ENCODE assay signal across 9 cellular contexts in genomic region chr3:45677045-45677436, GRCh38. TPM values are rescaled to one million over a fixed set of nuclear protein-coding genes. Genes with fewer than 3 reads are reported as not detected.
A peak's percentile ranks its signal among the peaks of the same experiment; 100 is the strongest.
DNase-seq lines count a peak whose midpoint lies in the region; ATAC-seq lines count a peak whose summit lies in the region.
"Had no signal": no experiment of that assay in that cellular context is flagged by ENCODE, and none has a peak within 500 bp of the region (broad histone marks: within the 10 kb centered on the region; RNA-seq: fewer than 3 reads in every experiment).

No MANE protein-coding gene starts in this region.

- H3K36me3 Mint-ChIP-seq in activated CD4-positive, alpha-beta memory T cell treated with anti-CD3 and anti-CD28 coated beads, Interleukin-2, amount 10 ng/mL, durations not matched to agents 7 days and 5 days (ENCODE audit: low read depth) = peaks cover 59% of the 10 kb centered on the region

- no peak overlapping the region for H3K18ac ChIP-seq in neuronal stem cell (ENCODE audit: low read length)

- no peak overlapping the region for H2BK15ac ChIP-seq in neuronal stem cell (ENCODE audit: low read length)

- no peaks in the 10 kb centered on the region for H3K9me3 Mint-ChIP-seq in activated CD4-positive, alpha-beta memory T cell treated with anti-CD3 and anti-CD28 coated beads, Interleukin-2, amount 10 ng/mL, durations not matched to agents 7 days and 5 days

- CTCF ChIA-PET in activated CD4-positive, alpha-beta memory T cell treated with anti-CD3 and anti-CD28 coated beads, Interleukin-2, amount 10 ng/mL, durations not matched to agents 7 days and 5 days (lab: Charles Lee) = interaction anchor here (1.1 to 1.7 kb wide), 5 partner anchors 11 to 17 kb away, joined by 3 to 8 read pairs (median 5); no protein-coding TSS in a partner anchor

- no peaks in the 10 kb centered on the region for H3K79me1 ChIP-seq in neuronal stem cell (ENCODE audit: low read depth, low read length)

- H2BK12ac ChIP-seq in neuronal stem cell (ENCODE audit: low read length) = no peak overlapping the region

- no peak for ATAC-seq in HG03135 (IDR thresholded peaks at IDR 0.05; ENCODE audit: unreplicated experiment)

- H2BK120ac ChIP-seq in neuronal stem cell (ENCODE audit: low read depth, low read length) = no peak overlapping the region

- H3K27me3 Mint-ChIP-seq in activated CD4-positive, alpha-beta memory T cell treated with anti-CD3 and anti-CD28 coated beads, Interleukin-2, amount 10 ng/mL, durations not matched to agents 7 days and 5 days = no peaks in the 10 kb centered on the region

- H3K27ac ChIP-seq in HUES64 (ENCODE audit: low read depth, low read length) = peak overlapping the region; percentile 10; the same call in 1 of the 2 replicates
- H3K27ac ChIP-seq in epithelial cell of prostate = peak overlapping the region; percentile 80
- no peak overlapping the region for H3K27ac ChIP-seq in neuronal stem cell (replicated peaks; ENCODE audit: low read length)
- H3K27ac ChIP-seq: KMS-11 had no signal

- H3K9ac ChIP-seq in HUES64 (ENCODE audit: low read depth, low read length) = 0 out of 2 replicates have a peak overlapping the region, but pooled peaks have one; percentile 17
- no peak overlapping the region for H3K9ac ChIP-seq in neuronal stem cell (ENCODE audit: low read depth, low read length, poor library complexity)
- H3K9ac ChIP-seq: KMS-11 had no signal

- peaks cover 53% of the 10 kb centered on the region for H3K36me3 ChIP-seq in HUES64 (ENCODE audit: insufficient read depth, low read length)
- peaks cover 3 to 27% of the 10 kb centered on the region in 2 donors for H3K36me3 ChIP-seq in neuronal stem cell (replicated peaks in 1 of 2; ENCODE audit: control insufficient read depth in 2 of 2, insufficient read depth in 2 of 2, low read length in 2 of 2)

- peak; percentile 72 for DNase-seq in activated CD4-positive, alpha-beta memory T cell treated with anti-CD3 and anti-CD28 coated beads, Interleukin-2, amount 10 ng/mL, durations not matched to agents 7 days and 5 days
- DNase-seq in epithelial cell of prostate (ENCODE audit: low read depth, low spot score) (peak; percentile 34), neuronal stem cell (ENCODE audit: low spot score) (no peak), OCI-M2 (lab: John Stamatoyannopoulos, UW; ENCODE audit: unreplicated experiment) (no peak), occipital lobe (lab: John Stamatoyannopoulos, UW) (no peak), NCI-H2081 treated with DMSO at 0.1 percent for 48 hours (lab: John Stamatoyannopoulos, UW) (no peak)

- H3K4me3 ChIP-seq in HUES64 (ENCODE audit: low read length) = no peak overlapping the region
- H3K4me3 ChIP-seq in neuronal stem cell (ENCODE audit: low read length in 2 of 2) = no peak overlapping the region

- no peak overlapping the region for H2BK5ac ChIP-seq in neuronal stem cell (ENCODE audit: low read length)

- H3K9me3 ChIP-seq in HUES64 (ENCODE audit: insufficient read depth, low read depth, low read length) (no peaks in the 10 kb centered on the region), neuronal stem cell (replicated peaks in 1 of 2; ENCODE audit: control insufficient read depth in 2 of 2, insufficient read depth in 1 of 2, low read depth in 1 of 2, low read length in 2 of 2) (no peaks in the 10 kb centered on the region)

- 80% methylated on average over 5 of the region's 5 CpGs for WGBS in HUES64
- no CpG with 5 or more reads among the region's 5 CpGs for WGBS in neuronal stem cell (ENCODE audit: extremely low coverage in 2 of 2, insufficient read length in 2 of 2, insufficient replicate concordance in 1 of 2), 2 donors

- no peak overlapping the region for H3K14ac ChIP-seq in neuronal stem cell (ENCODE audit: low read length)

- peak overlapping the region; percentile 77 for H2AFZ ChIP-seq in neuronal stem cell (ENCODE audit: low read length)

- H4K91ac ChIP-seq in neuronal stem cell (ENCODE audit: low read depth, low read length, poor library complexity) = no peak overlapping the region

- H3K4me2 ChIP-seq in neuronal stem cell (ENCODE audit: insufficient read depth, low read length, poor library complexity, severe bottlenecking) = no peak overlapping the region
- H3K4me2 ChIP-seq: KMS-11 had no signal

- no peak overlapping the region for H4K8ac ChIP-seq in neuronal stem cell (ENCODE audit: low read depth, low read length)

- POLR2A ChIA-PET in activated CD4-positive, alpha-beta memory T cell treated with anti-CD3 and anti-CD28 coated beads, Interleukin-2, amount 10 ng/mL, durations not matched to agents 7 days and 5 days (lab: Charles Lee) = interaction anchor here (1.1 to 1.7 kb wide), 6 partner anchors 11 to 17 kb away, joined by 3 to 6 read pairs (median 5); partner anchors contain the start of gene SACM1L

- no peak overlapping the region for H3K23ac ChIP-seq in neuronal stem cell (ENCODE audit: low read depth, low read length, poor library complexity)

- H3K27ac Mint-ChIP-seq in activated CD4-positive, alpha-beta memory T cell treated with anti-CD3 and anti-CD28 coated beads, Interleukin-2, amount 10 ng/mL, durations not matched to agents 7 days and 5 days = peak overlapping the region; percentile 89

- no peak overlapping the region for H3K4ac ChIP-seq in neuronal stem cell (ENCODE audit: low read length)

- H3K4me3 Mint-ChIP-seq in activated CD4-positive, alpha-beta memory T cell treated with anti-CD3 and anti-CD28 coated beads, Interleukin-2, amount 10 ng/mL, durations not matched to agents 7 days and 5 days = peak overlapping the region; percentile 55

- no peak overlapping the region for H2AK5ac ChIP-seq in neuronal stem cell (ENCODE audit: low read depth, low read length)

- H3K27me3 ChIP-seq in HUES64 (ENCODE audit: insufficient read depth, low read length) (no peaks in the 10 kb centered on the region), neuronal stem cell (ENCODE audit: control insufficient read depth in 3 of 3, insufficient read depth in 3 of 3, low read depth in 1 of 3, low read length in 3 of 3) (no peaks in the 10 kb centered on the region)

- H3K4me1 Mint-ChIP-seq in activated CD4-positive, alpha-beta memory T cell treated with anti-CD3 and anti-CD28 coated beads, Interleukin-2, amount 10 ng/mL, durations not matched to agents 7 days and 5 days = peaks cover 29% of the 10 kb centered on the region

- H3K4me1 ChIP-seq in HUES64 (ENCODE audit: insufficient read depth, low read length) (peaks cover 22% of the 10 kb centered on the region), neuronal stem cell (ENCODE audit: control insufficient read depth in 2 of 2, insufficient read depth in 1 of 2, low read depth in 1 of 2, low read length in 2 of 2) (peaks cover 4 to 12% of the 10 kb centered on the region in 2 donors)

RNA-seq across cellular contexts. Expression of gene SACM1L, which starts 12.2 kb away (rescaled TPM):
- 34.1 TPM for polyA plus RNA-seq in HUES64 (2013, experiment 1 of 2)
- 33.5 TPM for polyA plus RNA-seq in HUES64 (2013, experiment 2 of 2)
- total RNA-seq in activated CD4-positive, alpha-beta memory T cell treated with anti-CD3 and anti-CD28 coated beads, Interleukin-2, amount 10 ng/mL, durations not matched to agents 7 days and 5 days = 100 to 1,000 TPM; 101 to 103 TPM
- polyA plus RNA-seq in neuronal stem cell (2013, experiment 1 of 2) = 26.9 TPM
- 26.9 TPM for polyA plus RNA-seq in neuronal stem cell (2013, experiment 2 of 2)
- 50.7 TPM for total RNA-seq in occipital lobe

Comparison
In these comparisons a context has a peak if more than half of its experiments do, and no peak if none do; other contexts are left out.
1. DNase-seq: peak in activated CD4-positive, alpha-beta memory T cell treated with anti-CD3 and anti-CD28 coated beads, Interleukin-2, amount 10 ng/mL, durations not matched to agents 7 days and 5 days (single experiment) and epithelial cell of prostate (single experiment); none in neuronal stem cell (single experiment), OCI-M2 (single experiment), occipital lobe (single experiment) and NCI-H2081 treated with DMSO at 0.1 percent for 48 hours (single experiment).